In genomic region chr3:130661116-130661515, GRCh38 we compare ENCODE assay signal across 1 cellular context.
TF ChIP-seq lines count a peak whose summit lies in the region.

No MANE protein-coding gene starts in this region.

TF ChIP-seq in HEK293, 187 proteins besides CTCF, POLR2A, EP300 and RAD21 (continued from another document):
- TF ChIP-seq ZNF692 (tag by site-specific recombination; IDR thresholded peaks at IDR 0.05) (no peak), ZNF521 (tag by site-specific recombination; IDR thresholded peaks at IDR 0.05) (no peak), SP7 (tag by site-specific recombination; IDR thresholded peaks at IDR 0.05) (peak; percentile 39; the same call in 1 of the 2 replicates), ZNF843 (tag by site-specific recombination; IDR thresholded peaks at IDR 0.05) (peak; percentile 53; the same call in 1 of the 2 replicates), FEZF1 (tag by site-specific recombination; IDR thresholded peaks at IDR 0.05) (peak; percentile 53)
- TF ChIP-seq, protein P1, sequence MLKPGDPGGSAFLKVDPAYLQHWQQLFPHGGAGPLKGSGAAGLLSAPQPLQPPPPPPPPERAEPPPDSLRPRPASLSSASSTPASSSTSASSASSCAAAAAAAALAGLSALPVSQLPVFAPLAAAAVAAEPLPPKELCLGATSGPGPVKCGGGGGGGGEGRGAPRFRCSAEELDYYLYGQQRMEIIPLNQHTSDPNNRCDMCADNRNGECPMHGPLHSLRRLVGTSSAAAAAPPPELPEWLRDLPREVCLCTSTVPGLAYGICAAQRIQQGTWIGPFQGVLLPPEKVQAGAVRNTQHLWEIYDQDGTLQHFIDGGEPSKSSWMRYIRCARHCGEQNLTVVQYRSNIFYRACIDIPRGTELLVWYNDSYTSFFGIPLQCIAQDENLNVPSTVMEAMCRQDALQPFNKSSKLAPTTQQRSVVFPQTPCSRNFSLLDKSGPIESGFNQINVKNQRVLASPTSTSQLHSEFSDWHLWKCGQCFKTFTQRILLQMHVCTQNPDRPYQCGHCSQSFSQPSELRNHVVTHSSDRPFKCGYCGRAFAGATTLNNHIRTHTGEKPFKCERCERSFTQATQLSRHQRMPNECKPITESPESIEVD (tag by site-specific recombination; IDR thresholded peaks at IDR 0.05), result peak; percentile 31; the same call in 1 of the 2 replicates
